Comparison of ENCODE assay signal across 8 cellular contexts in the genomic region with DNA sequence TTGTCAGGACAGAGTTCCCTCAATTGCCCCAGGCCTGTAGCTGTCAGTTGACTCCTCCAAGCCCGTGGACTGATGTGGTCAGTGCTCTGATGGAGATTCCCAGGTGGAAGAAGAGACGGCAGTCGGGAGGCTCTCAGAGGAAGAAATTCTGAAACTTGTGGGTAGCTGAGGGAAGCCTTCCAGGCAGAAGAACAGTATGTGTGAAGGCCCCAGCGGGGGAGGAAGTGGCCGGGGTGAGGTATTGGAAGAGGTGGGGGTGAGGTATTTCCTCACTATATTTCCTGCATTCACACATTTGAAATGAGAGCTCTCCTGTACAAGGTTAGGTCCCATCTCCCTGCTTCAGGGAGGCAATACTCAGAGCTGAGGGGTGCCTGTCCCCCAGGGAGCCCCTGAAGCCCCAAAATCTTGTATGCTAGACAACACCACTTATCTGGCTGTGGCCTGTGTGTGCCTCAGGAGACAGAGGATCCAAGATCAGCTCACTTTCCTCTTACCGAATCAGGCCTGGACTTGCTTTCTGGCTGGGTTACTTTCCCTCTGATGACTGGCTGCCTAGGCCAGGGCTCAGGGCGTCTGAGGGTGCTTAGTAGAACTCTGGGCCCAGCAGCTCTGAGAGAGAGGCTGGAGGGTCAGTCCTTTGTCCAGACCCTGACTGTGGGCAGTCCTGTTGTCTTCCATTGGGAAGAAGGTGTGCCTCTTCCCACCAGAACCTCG. TPM values are rescaled to one million over a fixed set of nuclear protein-coding genes. Genes with fewer than 3 reads are reported as not detected.
DNase-seq lines count a peak whose midpoint lies in the region; ATAC-seq and TF ChIP-seq lines count a peak whose summit lies in the region.

No MANE protein-coding gene starts in this region.

- POLR2A ChIA-PET in HEK293T (lab: Yijun Ruan, JAX): no interaction called here

- H3K27ac ChIP-seq in colonic mucosa (peak overlapping the region; percentile 55), psoas muscle (peak overlapping the region; percentile 87), aorta (ENCODE audit: low read depth in 1 of 2, low read length in 2 of 2) (peak overlapping the region; percentile 11 to 29)

- peak overlapping the region in 1 of 2 donors; percentile 23 for H3K9ac ChIP-seq in colonic mucosa (ENCODE audit: low read depth in 2 of 2, low read length in 2 of 2)

- H3K9me3 ChIP-seq in colonic mucosa: no peaks in the 10 kb centered on the region
- H3K9me3 ChIP-seq in psoas muscle: no peaks in the 10 kb centered on the region
- no peaks in the 10 kb centered on the region for H3K9me3 ChIP-seq in aorta (ENCODE audit: control insufficient read depth, low read length)

- peaks cover under 1% of the 10 kb centered on the region for H3K36me3 ChIP-seq in colonic mucosa
- peaks cover 2 to 13% of the 10 kb centered on the region in 2 donors for H3K36me3 ChIP-seq in psoas muscle (ENCODE audit: insufficient read depth in 1 of 2, low read depth in 1 of 2)
- no peaks in the 10 kb centered on the region for H3K36me3 ChIP-seq in aorta (ENCODE audit: control insufficient read depth in 1 of 2, insufficient read depth in 2 of 2, low read length in 1 of 2)

- peak; percentile 37 for DNase-seq in activated CD4-positive, CD25-positive, alpha-beta regulatory T cell treated with anti-CD3 and anti-CD28 coated beads, Interleukin-2, amount 50 U/mL, for 72 hours
- DNase-seq in colonic mucosa: no peak
- DNase-seq in psoas muscle: no peak
- DNase-seq in aorta: no peak
- DNase-seq in HEK293T (ENCODE audit: extremely low spot score): no peak
- no peak for DNase-seq in GOT3 (lab: John Stamatoyannopoulos, UW)

- intact Hi-C loops in colonic mucosa (cut with DNase I) (no loop called here), psoas muscle (cut with DNase I) (no loop called here), aorta (cut with DNase I) (no loop called here)

- no peak for TF ChIP-seq CTCF in colonic mucosa (IDR thresholded peaks at IDR 0.05)
- no peak for TF ChIP-seq CTCF in psoas muscle (IDR thresholded peaks at IDR 0.05)

- H3K4me1 ChIP-seq in colonic mucosa: peaks cover 6% of the 10 kb centered on the region
- H3K4me1 ChIP-seq in psoas muscle: peaks cover 73% of the 10 kb centered on the region
- H3K4me1 ChIP-seq in aorta (ENCODE audit: control insufficient read depth in 1 of 2, insufficient read depth in 2 of 2, low read length in 2 of 2): peaks cover 2 to 6% of the 10 kb centered on the region in 2 donors

- WGBS in psoas muscle, 3 donors: 23 to 37% (median 32%) methylated on average over 8 of the region's 8 CpGs
- WGBS in aorta, 2 donors: 22 to 26% methylated on average over 8 of the region's 8 CpGs

- no peak overlapping the region for H3K4me3 ChIP-seq in colonic mucosa
- H3K4me3 ChIP-seq in psoas muscle: peak overlapping the region; percentile 8
- H3K4me3 ChIP-seq in aorta (ENCODE audit: low read length in 2 of 2): no peak overlapping the region

- H3K27me3 ChIP-seq in colonic mucosa (no peaks in the 10 kb centered on the region), psoas muscle (ENCODE audit: insufficient read depth in 3 of 3, low read length in 2 of 3) (no peaks in the 10 kb centered on the region), aorta (ENCODE audit: control insufficient read depth in 1 of 2, insufficient read depth in 2 of 2, low read length in 1 of 2) (no peaks in the 10 kb centered on the region)

- CTCF ChIA-PET in HEK293T (lab: Yijun Ruan, JAX): no interaction called here

- ATAC-seq in HG03108 (IDR thresholded peaks at IDR 0.05; ENCODE audit: unreplicated experiment): peak; percentile 58
- peak in 1 of 4 donors; percentile 34 for ATAC-seq in psoas muscle
- no peak for ATAC-seq in aorta (ENCODE audit: low FRiP score)
- ATAC-seq in HG02938 (IDR thresholded peaks at IDR 0.05; ENCODE audit: unreplicated experiment): no peak

TF ChIP-seq in HEK293T, 16 proteins besides CTCF, POLR2A, EP300 and RAD21:
- TF ChIP-seq FOXA1 (IDR thresholded peaks at IDR 0.05): no peak
- TF ChIP-seq LEF1 (IDR thresholded peaks at IDR 0.05; ENCODE audit: borderline replicate concordance): no peak
- no peak for TF ChIP-seq HDGF (IDR thresholded peaks at IDR 0.05; ENCODE audit: borderline replicate concordance)
- no peak for TF ChIP-seq CTBP1 (IDR thresholded peaks at IDR 0.05; ENCODE audit: borderline replicate concordance)
- TF ChIP-seq PKNOX1 (IDR thresholded peaks at IDR 0.05): no peak
- TF ChIP-seq FOXK2 (IDR thresholded peaks at IDR 0.05): no peak
- no peak for TF ChIP-seq ARNT (IDR thresholded peaks at IDR 0.05)
- TF ChIP-seq BHLHE40 (IDR thresholded peaks at IDR 0.05; ENCODE audit: borderline replicate concordance): no peak
- TF ChIP-seq L3MBTL2 (conservative IDR thresholded peaks at IDR 0.05): no peak
- no peak for TF ChIP-seq FOXM1 (IDR thresholded peaks at IDR 0.05; ENCODE audit: borderline replicate concordance)
- no peak for TF ChIP-seq SP1 (IDR thresholded peaks at IDR 0.05)

RNA-seq across cellular contexts. Expression of gene MYL9, which starts 49.3 kb away (rescaled TPM):
- total RNA-seq in colonic mucosa: 100 to 1,000 TPM in 1 of 2 donors, 10 to 100 TPM in 1; 49.3 to 582 TPM
- 10 to 100 TPM; 42.5 to 86.6 (median 44.5) TPM for total RNA-seq in psoas muscle
- 10 to 100 TPM; 23.1 to 33.7 (median 27.2) TPM for polyA plus RNA-seq in psoas muscle
- total RNA-seq in aorta: 1,000 to 10,000 TPM; 2,086 to 3,222 TPM
- 1,000 to 10,000 TPM; 1,693 to 2,621 TPM for polyA plus RNA-seq in aorta

Comparison
In these comparisons a context has a peak if more than half of its experiments do, and no peak if none do; other contexts are left out.
1. H3K27ac ChIP-seq: peak in every context shown above with its lines; median percentile 87 in psoas muscle; 55 in colonic mucosa; 20 in aorta.